In genomic region chr17:16991349-16992009, GRCh38 we compare ENCODE assay signal across 8 cellular contexts. TPM values are rescaled to one million over a fixed set of nuclear protein-coding genes. Genes with fewer than 3 reads are reported as not detected.
DNase-seq lines count a peak whose midpoint lies in the region; ATAC-seq and TF ChIP-seq lines count a peak whose summit lies in the region.

No MANE protein-coding gene starts in this region.

- no peaks in the 10 kb centered on the region for H4K20me1 ChIP-seq in SU-DHL-6 (ENCODE audit: low read depth, low read length)

- H3K27me3 ChIP-seq in SU-DHL-6 (ENCODE audit: low read length) (no peaks in the 10 kb centered on the region), uterus (no peaks in the 10 kb centered on the region)

- H3K9ac ChIP-seq in SU-DHL-6 (ENCODE audit: low read length): no peak overlapping the region

- peaks cover 16% of the 10 kb centered on the region for H3K27me3 Mint-ChIP-seq in progenitor cell of endocrine pancreas

- H3F3A ChIP-seq in SU-DHL-6 (ENCODE audit: insufficient read depth): peaks cover 32% of the 10 kb centered on the region

- TF ChIP-seq POLR2A in uterus (IDR thresholded peaks at IDR 0.05): no peak

- H3K36me3 ChIP-seq in SU-DHL-6 (ENCODE audit: low read length): no peaks in the 10 kb centered on the region
- no peaks in the 10 kb centered on the region for H3K36me3 ChIP-seq in uterus

- TF ChIP-seq CTCF in SU-DHL-6 (IDR thresholded peaks at IDR 0.05; ENCODE audit: insufficient read depth, low read length, poor library complexity, severe bottlenecking) (peak; percentile 79), progenitor cell of endocrine pancreas (IDR thresholded peaks at IDR 0.05; ENCODE audit: unreplicated experiment) (peak; percentile 91), uterus (IDR thresholded peaks at IDR 0.05) (peak; percentile 63 to 73 (median 65))

- H3K27ac ChIP-seq in SU-DHL-6 (ENCODE audit: low read depth, low read length) (no peak overlapping the region), uterus (no peak overlapping the region)

- H3K9me3 Mint-ChIP-seq in activated naive CD4-positive, alpha-beta T cell treated with anti-CD3 and anti-CD28 coated beads, Interleukin-2, amount 50 U/mL, for 72 hours: no peaks in the 10 kb centered on the region
- H3K9me3 Mint-ChIP-seq in progenitor cell of endocrine pancreas (ENCODE audit: low read depth): peaks cover 3% of the 10 kb centered on the region

- no peaks in the 10 kb centered on the region for H3K36me3 Mint-ChIP-seq in activated naive CD4-positive, alpha-beta T cell treated with anti-CD3 and anti-CD28 coated beads, Interleukin-2, amount 50 U/mL, for 72 hours
- H3K36me3 Mint-ChIP-seq in progenitor cell of endocrine pancreas (ENCODE audit: insufficient read depth): no peaks in the 10 kb centered on the region

- H3K4me2 ChIP-seq in SU-DHL-6 (ENCODE audit: low read depth, low read length, poor library complexity, severe bottlenecking): peak overlapping the region; percentile 6

- DNase-seq in DMS 273 (lab: John Stamatoyannopoulos, UW; ENCODE audit: unreplicated experiment): peak; percentile 88
- DNase-seq in Jurkat, Clone E6-1 (ENCODE audit: low read depth, low spot score): peak; percentile 58
- DNase-seq in activated naive CD4-positive, alpha-beta T cell treated with anti-CD3 and anti-CD28 coated beads, Interleukin-2, amount 50 U/mL, for 72 hours (ENCODE audit: low spot score in 2 of 2): peak; percentile 64 to 89
- DNase-seq in Right ventricle myocardium superior: peak; percentile 94
- DNase-seq in progenitor cell of endocrine pancreas (ENCODE audit: low spot score, unreplicated experiment): peak; percentile 77
- peak; percentile 63 for DNase-seq in uterus

- no peak overlapping the region for H2AFZ ChIP-seq in SU-DHL-6 (ENCODE audit: low read depth, low read length, severe bottlenecking)

- no peak overlapping the region for H3K27ac Mint-ChIP-seq in activated naive CD4-positive, alpha-beta T cell treated with anti-CD3 and anti-CD28 coated beads, Interleukin-2, amount 50 U/mL, for 72 hours
- H3K27ac Mint-ChIP-seq in progenitor cell of endocrine pancreas: no peak overlapping the region

- no peaks in the 10 kb centered on the region for H3K4me1 ChIP-seq in uterus

- intact Hi-C loops in Right ventricle myocardium superior (cut with DNase I) (no loop called here), uterus (cut with DNase I; ENCODE audit: low total_unique reads) (no loop called here)

- no peaks in the 10 kb centered on the region for H3K79me2 ChIP-seq in SU-DHL-6 (ENCODE audit: insufficient read depth, low read length)

- no peaks in the 10 kb centered on the region for H3K9me2 ChIP-seq in SU-DHL-6 (replicated peaks; ENCODE audit: insufficient read depth, low read length)

- ATAC-seq in activated naive CD4-positive, alpha-beta T cell treated with anti-CD3 and anti-CD28 coated beads, Interleukin-2, amount 50 U/mL, for 72 hours: peak; percentile 59 to 63
- ATAC-seq in Right ventricle myocardium superior (ENCODE audit: poor library complexity) (peak; percentile 77), GM21825 (IDR thresholded peaks at IDR 0.05; ENCODE audit: unreplicated experiment) (no peak)

- H3K4me3 Mint-ChIP-seq in progenitor cell of endocrine pancreas (ENCODE audit: low read depth): no peak overlapping the region

- H3K4me3 ChIP-seq in Jurkat, Clone E6-1 (ENCODE audit: low read length): no peak overlapping the region
- H3K4me3 ChIP-seq in SU-DHL-6 (ENCODE audit: insufficient read depth, low read length, poor library complexity, severe bottlenecking) (no peak overlapping the region), uterus (no peak overlapping the region)

- H3K9me3 ChIP-seq in SU-DHL-6 (ENCODE audit: insufficient read depth, low read length) (no peaks in the 10 kb centered on the region), uterus (no peaks in the 10 kb centered on the region)

- H3K4me1 Mint-ChIP-seq in progenitor cell of endocrine pancreas (ENCODE audit: low read depth): no peaks in the 10 kb centered on the region

RNA-seq across cellular contexts. Expression of gene TNFRSF13B, which starts 19.6 kb away (rescaled TPM):
- not detected for polyA plus RNA-seq in Jurkat, Clone E6-1 (2012; ENCODE audit: insufficient read depth, insufficient read length)
- not detected for total RNA-seq in activated naive CD4-positive, alpha-beta T cell treated with anti-CD3 and anti-CD28 coated beads, Interleukin-2, amount 50 U/mL, for 72 hours
- total RNA-seq in Right ventricle myocardium superior (not detected), progenitor cell of endocrine pancreas (not detected in 2 replicates), uterus (not detected)

RNA-seq across cellular contexts. Expression of gene MPRIP, which starts 50.8 kb away (rescaled TPM):
- 138 TPM for polyA plus RNA-seq in Jurkat, Clone E6-1 (2012; ENCODE audit: insufficient read depth, insufficient read length)
- total RNA-seq in activated naive CD4-positive, alpha-beta T cell treated with anti-CD3 and anti-CD28 coated beads, Interleukin-2, amount 50 U/mL, for 72 hours: 100 to 1,000 TPM in 1 of 2 donors, 10 to 100 TPM in 1; 67.4 to 134 TPM
- total RNA-seq in Right ventricle myocardium superior (280 TPM), progenitor cell of endocrine pancreas (180 and 195 TPM in 2 replicates), uterus (100 to 1,000 TPM in 2 of 4 donors, 10 to 100 TPM in 2; 61.5 to 407 (median 103) TPM)
